In the genomic region with DNA sequence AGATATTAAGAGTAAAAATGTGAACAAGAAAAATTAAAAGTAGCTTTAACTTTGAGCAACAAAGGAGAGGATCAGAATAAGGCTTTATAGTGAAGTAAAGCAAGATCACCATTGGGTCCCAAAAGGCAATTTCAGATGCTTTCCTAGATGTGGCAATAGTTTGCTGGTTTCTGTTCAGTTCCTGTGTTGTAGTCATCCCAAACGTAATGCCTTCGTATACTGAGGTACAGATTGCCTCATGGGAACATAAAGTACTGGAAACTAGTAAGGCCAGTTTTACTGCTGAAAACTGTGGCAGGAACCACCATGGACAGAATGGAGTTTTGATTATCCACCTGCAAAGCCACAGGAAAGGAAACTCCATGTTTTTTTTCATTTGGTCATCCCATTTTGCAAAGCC, we compare ENCODE assay signal across 19 cellular contexts.
DNase-seq lines count a peak whose midpoint lies in the region; ATAC-seq, FAIRE-seq and TF ChIP-seq lines count a peak whose summit lies in the region.
"Had no signal": no experiment of that assay in that cellular context is flagged by ENCODE, and none has a peak within 500 bp of the region (broad histone marks: within the 10 kb centered on the region; RNA-seq: fewer than 3 reads in every experiment).

No MANE protein-coding gene starts in this region.

- TF ChIP-seq CTCF in epithelial cell of esophagus (IDR thresholded peaks at IDR 0.05; ENCODE audit: insufficient read depth, low read depth, low read length, missing control alignments) (no peak), D721Med (IDR thresholded peaks at IDR 0.05; ENCODE audit: insufficient read depth, missing control alignments) (no peak), nephron progenitor cell (IDR thresholded peaks at IDR 0.05) (no peak)

- ATAC-seq in stimulated activated effector memory CD8-positive, alpha-beta T cell treated with anti-CD3 and anti-CD28 coated beads, Interleukin-12 subunit alpha, Interleukin-12 subunit beta, amount 100 ng/mL, for 72 hours = no peak
- ATAC-seq: PC-3; stimulated activated memory B cell treated with anti-CD40 and anti-IgM and Interleukin-4, amounts not matched to agents 10 μg/mL and 1 μg/mL and 100 μg/mL, for 72 hours; WTC11 had no signal

- peaks cover 4% of the 10 kb centered on the region for H3K36me3 Mint-ChIP-seq in stimulated activated effector memory CD8-positive, alpha-beta T cell treated with anti-CD3 and anti-CD28 coated beads, Interleukin-12 subunit alpha, Interleukin-12 subunit beta, amount 100 ng/mL, for 72 hours
- H3K36me3 Mint-ChIP-seq in nephron progenitor cell (ENCODE audit: low read depth) = no peaks in the 10 kb centered on the region
- H3K36me3 Mint-ChIP-seq: stimulated activated memory B cell treated with anti-CD40 and anti-IgM and Interleukin-4, amounts not matched to agents 10 μg/mL and 1 μg/mL and 100 μg/mL, for 72 hours; WTC11 had no signal

- no peaks in the 10 kb centered on the region for H3K9me3 Mint-ChIP-seq in stimulated activated effector memory CD8-positive, alpha-beta T cell treated with anti-CD3 and anti-CD28 coated beads, Interleukin-12 subunit alpha, Interleukin-12 subunit beta, amount 100 ng/mL, for 72 hours
- H3K9me3 Mint-ChIP-seq in nephron progenitor cell = no peaks in the 10 kb centered on the region
- H3K9me3 Mint-ChIP-seq: activated T-helper 1 cell treated with anti-CD3 and anti-CD28 coated beads, Interleukin-12 subunit alpha, Interleukin-12 subunit beta, Interleukin-2, Interleukin-4 antibody, amounts not matched to agents 30 ng/mL and 10 ng/mL and 1 ng/mL, durations not matched to agents 14 hours and 24 hours and 36 hours; stimulated activated memory B cell treated with anti-CD40 and anti-IgM and Interleukin-4, amounts not matched to agents 10 μg/mL and 1 μg/mL and 100 μg/mL, for 72 hours; WTC11 had no signal

- no peaks in the 10 kb centered on the region for H3K27me3 Mint-ChIP-seq in nephron progenitor cell (ENCODE audit: low read depth, poor library complexity)
- H3K27me3 Mint-ChIP-seq: stimulated activated memory B cell treated with anti-CD40 and anti-IgM and Interleukin-4, amounts not matched to agents 10 μg/mL and 1 μg/mL and 100 μg/mL, for 72 hours had no signal

- FAIRE-seq in GM12892 (lab: Jason Lieb, UNC) (peak; percentile 53), D721Med (lab: Jason Lieb, UNC) (no peak)

- H3K4me3 ChIP-seq in epithelial cell of esophagus (ENCODE audit: low read length) = no peak overlapping the region
- H3K4me3 ChIP-seq: adrenal gland, coronary artery, ovary had no signal

- no peak for DNase-seq in GM12892 (ENCODE audit: insufficient read length)
- peak; percentile 5 for DNase-seq in NOMO-1 treated with dmso at 0.1 percent for 144 hours (lab: John Stamatoyannopoulos, UW; ENCODE audit: unreplicated experiment)
- DNase-seq in epithelial cell of esophagus (ENCODE audit: low read depth) = peak; percentile 61
- DNase-seq in stimulated activated effector memory CD8-positive, alpha-beta T cell treated with anti-CD3 and anti-CD28 coated beads, Interleukin-12 subunit alpha, Interleukin-12 subunit beta, amount 100 ng/mL, for 72 hours (ENCODE audit: low spot score in 2 of 2) = no peak
- DNase-seq in D721Med (ENCODE audit: insufficient read length, low spot score) = no peak
- no peak for DNase-seq in nephron progenitor cell
- DNase-seq in HEK293T (ENCODE audit: extremely low spot score) = no peak
- DNase-seq: adrenal gland, DMS79 treated with DMSO at 0.1 percent for 48 hours, hippocampal formation, NCI-H187, NCI-H446 treated with DMSO at 0.1 percent for 48 hours, ovary, PC-3 had no signal

- POLR2A ChIA-PET in HEK293T (lab: Yijun Ruan, JAX) = no interaction called here

- no peak for TF ChIP-seq POLR2A in GM12892 (IDR thresholded peaks at IDR 0.05; ENCODE audit: low read depth, low read length)

- H3K4me1 Mint-ChIP-seq in stimulated activated effector memory CD8-positive, alpha-beta T cell treated with anti-CD3 and anti-CD28 coated beads, Interleukin-12 subunit alpha, Interleukin-12 subunit beta, amount 100 ng/mL, for 72 hours = peaks cover 67% of the 10 kb centered on the region
- peaks cover 11% of the 10 kb centered on the region for H3K4me1 Mint-ChIP-seq in nephron progenitor cell

- no peak overlapping the region for H3K27ac Mint-ChIP-seq in stimulated activated effector memory CD8-positive, alpha-beta T cell treated with anti-CD3 and anti-CD28 coated beads, Interleukin-12 subunit alpha, Interleukin-12 subunit beta, amount 100 ng/mL, for 72 hours
- no peak overlapping the region for H3K27ac Mint-ChIP-seq in nephron progenitor cell
- H3K27ac Mint-ChIP-seq: activated T-helper 1 cell treated with anti-CD3 and anti-CD28 coated beads, Interleukin-12 subunit alpha, Interleukin-12 subunit beta, Interleukin-2, Interleukin-4 antibody, amounts not matched to agents 30 ng/mL and 10 ng/mL and 1 ng/mL, durations not matched to agents 14 hours and 24 hours and 36 hours; B cell; stimulated activated memory B cell treated with anti-CD40 and anti-IgM and Interleukin-4, amounts not matched to agents 10 μg/mL and 1 μg/mL and 100 μg/mL, for 72 hours; WTC11 had no signal

- CTCF ChIA-PET in HEK293T (lab: Yijun Ruan, JAX) = interaction anchor here (1.0 to 3.8 kb wide), 4 partner anchors 196 to 291 kb away, joined by 3 to 37 read pairs (median 6); no protein-coding TSS in a partner anchor

- H3K4me3 Mint-ChIP-seq in stimulated activated effector memory CD8-positive, alpha-beta T cell treated with anti-CD3 and anti-CD28 coated beads, Interleukin-12 subunit alpha, Interleukin-12 subunit beta, amount 100 ng/mL, for 72 hours = peak overlapping the region; percentile 23
- H3K4me3 Mint-ChIP-seq in nephron progenitor cell = no peak overlapping the region
- H3K4me3 Mint-ChIP-seq: activated T-helper 1 cell treated with anti-CD3 and anti-CD28 coated beads, Interleukin-12 subunit alpha, Interleukin-12 subunit beta, Interleukin-2, Interleukin-4 antibody, amounts not matched to agents 30 ng/mL and 10 ng/mL and 1 ng/mL, durations not matched to agents 14 hours and 24 hours and 36 hours; B cell; stimulated activated memory B cell treated with anti-CD40 and anti-IgM and Interleukin-4, amounts not matched to agents 10 μg/mL and 1 μg/mL and 100 μg/mL, for 72 hours; WTC11 had no signal

TF ChIP-seq in HEK293T, 16 proteins besides CTCF, POLR2A, EP300 and RAD21:
- TF ChIP-seq CTBP1 (IDR thresholded peaks at IDR 0.05; ENCODE audit: borderline replicate concordance) (no peak), FOXK2 (IDR thresholded peaks at IDR 0.05) (no peak), BHLHE40 (IDR thresholded peaks at IDR 0.05; ENCODE audit: borderline replicate concordance) (no peak), PKNOX1 (IDR thresholded peaks at IDR 0.05) (no peak), SP1 (IDR thresholded peaks at IDR 0.05) (no peak)

Comparison
In these comparisons a context has a peak if more than half of its experiments do, and no peak if none do; other contexts are left out.
1. DNase-seq: peak in NOMO-1 treated with dmso at 0.1 percent for 144 hours (single experiment) and epithelial cell of esophagus (single experiment); none in GM12892 (single experiment), stimulated activated effector memory CD8-positive, alpha-beta T cell treated with anti-CD3 and anti-CD28 coated beads, Interleukin-12 subunit alpha, Interleukin-12 subunit beta, amount 100 ng/mL, for 72 hours (0 of 2), D721Med (single experiment), nephron progenitor cell (single experiment) and HEK293T (single experiment).